8 cellular contexts compared by ENCODE assay signal in the genomic region with DNA sequence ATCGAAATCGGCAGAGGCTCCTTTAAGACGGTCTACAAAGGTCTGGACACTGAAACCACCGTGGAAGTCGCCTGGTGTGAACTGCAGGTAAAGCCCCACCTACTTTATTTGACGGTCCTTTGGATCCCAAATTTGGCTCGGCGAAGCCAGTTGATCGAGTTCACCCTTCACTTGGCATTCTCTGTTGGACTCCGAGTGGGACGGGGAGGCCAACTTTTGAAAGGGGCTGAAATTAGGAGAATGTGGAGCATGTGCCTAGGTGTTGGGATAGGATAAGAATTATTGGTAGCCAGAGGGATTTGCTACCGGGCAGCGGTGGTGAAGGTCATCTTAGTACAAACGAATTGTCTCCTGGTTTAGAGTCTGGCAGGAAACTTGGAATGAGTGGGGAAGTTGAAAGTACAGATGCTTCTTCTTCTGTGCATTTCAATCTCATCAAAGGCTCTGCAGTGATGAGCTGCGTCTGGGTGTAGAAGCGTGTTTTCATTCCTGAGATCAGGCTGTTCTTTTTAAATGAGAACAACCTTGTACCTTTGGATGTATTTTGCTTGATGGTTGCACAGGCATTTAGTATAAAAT. TPM values are rescaled to one million over a fixed set of nuclear protein-coding genes. Genes with fewer than 3 reads are reported as not detected.
DNase-seq lines count a peak whose midpoint lies in the region; ATAC-seq and TF ChIP-seq lines count a peak whose summit lies in the region.

No MANE protein-coding gene starts in this region.

- H3K4me1 ChIP-seq in BLaER1 = peaks cover 59% of the 10 kb centered on the region
- H3K4me1 ChIP-seq in right cardiac atrium (ENCODE audit: control insufficient read depth, insufficient read depth, low read length) = no peaks in the 10 kb centered on the region
- H3K4me1 ChIP-seq in sigmoid colon = peaks cover 0 to 51% (median 41%) of the 10 kb centered on the region in 4 donors

- H3K36me3 ChIP-seq in BLaER1 (peaks cover 5% of the 10 kb centered on the region; the same call in 1 of the 2 replicates), sigmoid colon (no peaks in the 10 kb centered on the region)

- H3K4me2 ChIP-seq in BLaER1 = peak overlapping the region; percentile 89

- peak overlapping the region; percentile 96 for H3K4me3 ChIP-seq in BLaER1
- H3K4me3 ChIP-seq in HFF-Myc (replicated peaks; ENCODE audit: low read depth, low read length) = peak overlapping the region; percentile 71
- H3K4me3 ChIP-seq in right cardiac atrium (ENCODE audit: low read length) = peak overlapping the region; percentile 59
- H3K4me3 ChIP-seq in sigmoid colon = peak overlapping the region; percentile 87 to 97 (median 93)

- no peak for TF ChIP-seq EP300 in sigmoid colon (IDR thresholded peaks at IDR 0.05)

- TF ChIP-seq POLR2A in sigmoid colon (IDR thresholded peaks at IDR 0.05) = no peak

- H3K4me1 Mint-ChIP-seq in activated T-helper 1 cell treated with anti-CD3 and anti-CD28 coated beads, Interleukin-12 subunit alpha, Interleukin-12 subunit beta, Interleukin-2, Interleukin-4 antibody, amounts not matched to agents 30 ng/mL and 10 ng/mL and 1 ng/mL, durations not matched to agents 14 hours and 24 hours and 36 hours (ENCODE audit: low read depth) = peaks cover 26% of the 10 kb centered on the region

- no peaks in the 10 kb centered on the region for H3K27me3 Mint-ChIP-seq in activated T-helper 1 cell treated with anti-CD3 and anti-CD28 coated beads, Interleukin-12 subunit alpha, Interleukin-12 subunit beta, Interleukin-2, Interleukin-4 antibody, amounts not matched to agents 30 ng/mL and 10 ng/mL and 1 ng/mL, durations not matched to agents 14 hours and 24 hours and 36 hours (ENCODE audit: insufficient read depth)

- ATAC-seq in right cardiac atrium = no peak
- no peak for ATAC-seq in GM18858 (IDR thresholded peaks at IDR 0.05; ENCODE audit: unreplicated experiment)
- no peak for ATAC-seq in HG02885 (IDR thresholded peaks at IDR 0.05; ENCODE audit: poor library complexity, unreplicated experiment)
- ATAC-seq in HG02798 (IDR thresholded peaks at IDR 0.05; ENCODE audit: poor library complexity, unreplicated experiment) = no peak

- peak overlapping the region; percentile 94 for H3K9ac ChIP-seq in BLaER1

- H3K36me3 Mint-ChIP-seq in activated T-helper 1 cell treated with anti-CD3 and anti-CD28 coated beads, Interleukin-12 subunit alpha, Interleukin-12 subunit beta, Interleukin-2, Interleukin-4 antibody, amounts not matched to agents 30 ng/mL and 10 ng/mL and 1 ng/mL, durations not matched to agents 14 hours and 24 hours and 36 hours (ENCODE audit: low read depth) = peaks cover 28% of the 10 kb centered on the region

- H3K9me3 ChIP-seq in BLaER1 = no peaks in the 10 kb centered on the region
- H3K9me3 ChIP-seq in right cardiac atrium (ENCODE audit: control insufficient read depth, low read length) = no peaks in the 10 kb centered on the region
- H3K9me3 ChIP-seq in sigmoid colon = no peaks in the 10 kb centered on the region

- no peaks in the 10 kb centered on the region for H3K9me3 Mint-ChIP-seq in activated T-helper 1 cell treated with anti-CD3 and anti-CD28 coated beads, Interleukin-12 subunit alpha, Interleukin-12 subunit beta, Interleukin-2, Interleukin-4 antibody, amounts not matched to agents 30 ng/mL and 10 ng/mL and 1 ng/mL, durations not matched to agents 14 hours and 24 hours and 36 hours

- intact Hi-C loops in activated T-helper 1 cell treated with anti-CD3 and anti-CD28 coated beads, Interleukin-12 subunit alpha, Interleukin-12 subunit beta, Interleukin-2, Interleukin-4 antibody, amounts not matched to agents 30 ng/mL and 10 ng/mL and 1 ng/mL, durations not matched to agents 14 hours and 24 hours and 36 hours (cut with micrococcal nuclease) = loop anchor here (5.0 kb wide), 3 partner anchors 338 to 838 kb away; a partner anchor contains a TSS
- intact Hi-C loops in right cardiac atrium (cut with DNase I) = loop anchor here (5.0 to 10.0 kb wide), 7 partner anchors 60 to 182 kb away; no protein-coding TSS in a partner anchor
- intact Hi-C loops in sigmoid colon (cut with DNase I) = loop anchor here (5.0 kb wide), 1 partner anchor 838 kb away; a partner anchor contains a TSS

- H3K27me3 ChIP-seq in BLaER1 = no peaks in the 10 kb centered on the region
- H3K27me3 ChIP-seq in right cardiac atrium (ENCODE audit: control insufficient read depth, insufficient read depth) = no peaks in the 10 kb centered on the region
- no peaks in the 10 kb centered on the region for H3K27me3 ChIP-seq in sigmoid colon

- peaks cover 66% of the 10 kb centered on the region for H4K20me1 ChIP-seq in BLaER1

- H3K27ac ChIP-seq in BLaER1 = peak overlapping the region; percentile 89
- peak overlapping the region; percentile 97 for H3K27ac ChIP-seq in right cardiac atrium (ENCODE audit: low read length)
- peak overlapping the region; percentile 97 to 99 (median 99) for H3K27ac ChIP-seq in sigmoid colon

- TF ChIP-seq CTCF in HFF-Myc (IDR thresholded peaks at IDR 0.05; ENCODE audit: low read depth, low read length, missing control alignments) (no peak), sigmoid colon (IDR thresholded peaks at IDR 0.05) (no peak)

- under 1% methylated on average over 16 of the region's 16 CpGs for WGBS in right cardiac atrium
- WGBS in sigmoid colon, 2 donors = 0 to 1% methylated on average over 16 of the region's 16 CpGs

- DNase-seq in HFF-Myc (ENCODE audit: extremely low read depth, low read depth) = no peak
- DNase-seq in activated T-helper 1 cell treated with anti-CD3 and anti-CD28 coated beads, Interleukin-12 subunit alpha, Interleukin-12 subunit beta, Interleukin-2, Interleukin-4 antibody, amounts not matched to agents 30 ng/mL and 10 ng/mL and 1 ng/mL, durations not matched to agents 14 hours and 24 hours and 36 hours (ENCODE audit: low spot score) = no peak
- DNase-seq in right cardiac atrium = no peak
- DNase-seq in sigmoid colon = no peak

- peak overlapping the region; percentile 94 for H3K27ac Mint-ChIP-seq in activated T-helper 1 cell treated with anti-CD3 and anti-CD28 coated beads, Interleukin-12 subunit alpha, Interleukin-12 subunit beta, Interleukin-2, Interleukin-4 antibody, amounts not matched to agents 30 ng/mL and 10 ng/mL and 1 ng/mL, durations not matched to agents 14 hours and 24 hours and 36 hours

- peak overlapping the region; percentile 92 for H3K4me3 Mint-ChIP-seq in activated T-helper 1 cell treated with anti-CD3 and anti-CD28 coated beads, Interleukin-12 subunit alpha, Interleukin-12 subunit beta, Interleukin-2, Interleukin-4 antibody, amounts not matched to agents 30 ng/mL and 10 ng/mL and 1 ng/mL, durations not matched to agents 14 hours and 24 hours and 36 hours

RNA-seq across cellular contexts. Expression of a gene that starts 1.9 kb away (rescaled TPM):
- 164 and 178 TPM in 2 replicates for total RNA-seq in activated T-helper 1 cell treated with anti-CD3 and anti-CD28 coated beads, Interleukin-12 subunit alpha, Interleukin-12 subunit beta, Interleukin-2, Interleukin-4 antibody, amounts not matched to agents 30 ng/mL and 10 ng/mL and 1 ng/mL, durations not matched to agents 14 hours and 24 hours and 36 hours
- 100 to 1,000 TPM; 204 to 319 (median 282) TPM for total RNA-seq in right cardiac atrium
- 88.2 TPM for polyA plus RNA-seq in right cardiac atrium
- total RNA-seq in sigmoid colon = 100 to 1,000 TPM in 1 of 4 donors, 10 to 100 TPM in 3; 73.6 to 146 (median 84.8) TPM
- polyA plus RNA-seq in sigmoid colon = 10 to 100 TPM; 13.2 to 39.8 (median 17.1) TPM
